ENCODE assay signal across 14 cellular contexts in genomic region chr9:84694248-84694647, GRCh38. TPM values are rescaled to one million over a fixed set of nuclear protein-coding genes. Genes with fewer than 3 reads are reported as not detected.
DNase-seq lines count a peak whose midpoint lies in the region; ATAC-seq and TF ChIP-seq lines count a peak whose summit lies in the region.
"Had no signal": no experiment of that assay in that cellular context is flagged by ENCODE, and none has a peak within 500 bp of the region (broad histone marks: within the 10 kb centered on the region; RNA-seq: fewer than 3 reads in every experiment).

No MANE protein-coding gene starts in this region.

- no peaks in the 10 kb centered on the region for H3K9me3 ChIP-seq in naive thymus-derived CD4-positive, alpha-beta T cell (ENCODE audit: control insufficient read depth in 2 of 3, low read length in 3 of 3)
- H3K9me3 ChIP-seq: stomach had no signal

- H3K9me3 Mint-ChIP-seq in naive thymus-derived CD4-positive, alpha-beta T cell: peaks cover 0 to 3% (median 0%) of the 10 kb centered on the region in 11 donors
- H3K9me3 Mint-ChIP-seq: activated naive CD4-positive, alpha-beta T cell treated with anti-CD3 and anti-CD28 coated beads, Interleukin-2, amount 50 U/mL, for 24 hours; naive B cell had no signal

- H3K4me3 ChIP-seq in GM06990 (replicated peaks; ENCODE audit: low read depth, low read length): peak overlapping the region; percentile 49
- H3K4me3 ChIP-seq in naive thymus-derived CD4-positive, alpha-beta T cell (ENCODE audit: low read length): no peak overlapping the region
- H3K4me3 ChIP-seq: PC-9, stomach had no signal

- no peaks in the 10 kb centered on the region for H3K36me3 Mint-ChIP-seq in naive thymus-derived CD4-positive, alpha-beta T cell
- H3K36me3 Mint-ChIP-seq: activated naive CD4-positive, alpha-beta T cell treated with anti-CD3 and anti-CD28 coated beads, Interleukin-2, amount 50 U/mL, for 24 hours; naive B cell had no signal

- POLR2A ChIA-PET in naive thymus-derived CD4-positive, alpha-beta T cell (lab: Charles Lee): no interaction called here

- ATAC-seq in HG02610 (IDR thresholded peaks at IDR 0.05; ENCODE audit: unreplicated experiment): peak; percentile 75
- ATAC-seq in HG03469 (IDR thresholded peaks at IDR 0.05; ENCODE audit: unreplicated experiment): peak; percentile 59
- ATAC-seq in naive thymus-derived CD4-positive, alpha-beta T cell: no peak

- no peak for TF ChIP-seq CTCF in GM06990 (IDR thresholded peaks at IDR 0.05; ENCODE audit: insufficient read depth, low read length, poor library complexity, severe bottlenecking)

- H3K27ac Mint-ChIP-seq in naive thymus-derived CD4-positive, alpha-beta T cell: peak overlapping the region in 1 of 9 donors; percentile 47
- H3K27ac Mint-ChIP-seq: activated naive CD4-positive, alpha-beta T cell treated with anti-CD3 and anti-CD28 coated beads, Interleukin-2, amount 50 U/mL, for 24 hours; naive B cell had no signal

- H3K27me3 ChIP-seq in GM06990 (replicated peaks; ENCODE audit: control insufficient read depth, insufficient read depth, low read length): no peaks in the 10 kb centered on the region
- no peaks in the 10 kb centered on the region for H3K27me3 ChIP-seq in naive thymus-derived CD4-positive, alpha-beta T cell (ENCODE audit: control insufficient read depth in 2 of 2, insufficient read depth in 2 of 2, low read length in 2 of 2)

- H3K36me3 ChIP-seq in GM06990 (ENCODE audit: control insufficient read depth, insufficient read depth, low read length): no peaks in the 10 kb centered on the region
- no peaks in the 10 kb centered on the region for H3K36me3 ChIP-seq in naive thymus-derived CD4-positive, alpha-beta T cell (ENCODE audit: control insufficient read depth in 2 of 3, insufficient read depth in 3 of 3, low read length in 3 of 3)
- H3K36me3 ChIP-seq: stomach had no signal

- H3K4me1 ChIP-seq in naive thymus-derived CD4-positive, alpha-beta T cell (ENCODE audit: control insufficient read depth in 2 of 2, insufficient read depth in 2 of 2, low read length in 2 of 2): no peaks in the 10 kb centered on the region
- H3K4me1 ChIP-seq: stomach had no signal

- CTCF ChIA-PET in naive thymus-derived CD4-positive, alpha-beta T cell (lab: Charles Lee): no interaction called here

- H3K4me1 Mint-ChIP-seq in naive thymus-derived CD4-positive, alpha-beta T cell: peaks cover 0 to 6% (median 0%) of the 10 kb centered on the region in 7 donors
- H3K4me1 Mint-ChIP-seq: activated naive CD4-positive, alpha-beta T cell treated with anti-CD3 and anti-CD28 coated beads, Interleukin-2, amount 50 U/mL, for 24 hours; naive B cell had no signal

- H3K4me3 Mint-ChIP-seq in naive thymus-derived CD4-positive, alpha-beta T cell: peak overlapping the region in 1 of 10 donors; percentile 46
- H3K4me3 Mint-ChIP-seq: activated naive CD4-positive, alpha-beta T cell treated with anti-CD3 and anti-CD28 coated beads, Interleukin-2, amount 50 U/mL, for 24 hours; naive B cell had no signal

- peak; percentile 29 for DNase-seq in GM06990 (ENCODE audit: extremely low read depth, insufficient read length)
- DNase-seq in GM19240 (ENCODE audit: insufficient read length, low spot score): peak; percentile 28
- no peak for DNase-seq in naive thymus-derived CD4-positive, alpha-beta T cell
- DNase-seq in epidermal melanocyte (ENCODE audit: insufficient read length, low spot score): no peak
- DNase-seq in EL: no peak
- DNase-seq in amygdala (lab: John Stamatoyannopoulos, UW): no peak
- DNase-seq: effector CD4-positive, alpha-beta T cell; naive B cell; NCI-H1436 treated with DMSO at 0.1 percent for 48 hours; PC-9; stomach had no signal

- intact Hi-C loops in naive thymus-derived CD4-positive, alpha-beta T cell (cut with micrococcal nuclease): no loop called here

- peaks cover 2 to 16% (median 8%) of the 10 kb centered on the region in 5 donors for H3K27me3 Mint-ChIP-seq in naive thymus-derived CD4-positive, alpha-beta T cell

- H3K27ac ChIP-seq in naive thymus-derived CD4-positive, alpha-beta T cell (ENCODE audit: low read depth, low read length): no peak overlapping the region
- H3K27ac ChIP-seq: PC-9, stomach had no signal

RNA-seq across cellular contexts. Expression of gene NTRK2, which starts 24.7 kb away (rescaled TPM):
- total RNA-seq in naive thymus-derived CD4-positive, alpha-beta T cell: 1 to 10 TPM in 1 of 5 experiments, under 1 TPM in 1, not detected in 3; 0.07 to 1.2 TPM
- not detected for polyA plus RNA-seq in naive thymus-derived CD4-positive, alpha-beta T cell
- total RNA-seq: PC-9 had no signal

Comparison
In these comparisons a context has a peak if more than half of its experiments do, and no peak if none do; other contexts are left out.
1. DNase-seq: peak in GM06990 (single experiment) and GM19240 (single experiment); none in naive thymus-derived CD4-positive, alpha-beta T cell (0 of 9), epidermal melanocyte (single experiment), EL (single experiment) and amygdala (0 of 56).